ENCODE assay signal across 8 cellular contexts in genomic region chr20:5205348-5206210, GRCh38.
DNase-seq lines count a peak whose midpoint lies in the region; ATAC-seq and TF ChIP-seq lines count a peak whose summit lies in the region.

No MANE protein-coding gene starts in this region.

- intact Hi-C loops in activated T-helper 1 cell treated with anti-CD3 and anti-CD28 coated beads, Interleukin-12 subunit alpha, Interleukin-12 subunit beta, Interleukin-2, Interleukin-4 antibody, amounts not matched to agents 30 ng/mL and 10 ng/mL and 1 ng/mL, durations not matched to agents 14 hours and 24 hours and 36 hours (cut with micrococcal nuclease): loop anchor here (1.0 to 10.0 kb wide), 2 partner anchors 18 to 869 kb away; no protein-coding TSS in a partner anchor

- 31% methylated on average over 10 of the region's 10 CpGs for WGBS in suprapubic skin

- TF ChIP-seq CTCF in suprapubic skin (IDR thresholded peaks at IDR 0.05): peak; percentile 32 to 86

- no peak for TF ChIP-seq EP300 in suprapubic skin (IDR thresholded peaks at IDR 0.05)

- DNase-seq in Daoy (ENCODE audit: low read depth): peak; percentile 72
- peak; percentile 84 to 94 for DNase-seq in Kasumi-1 (lab: John Stamatoyannopoulos, UW)
- DNase-seq in RPMI7951 (ENCODE audit: low read depth): peak; percentile 77
- DNase-seq in activated T-helper 1 cell treated with anti-CD3 and anti-CD28 coated beads, Interleukin-12 subunit alpha, Interleukin-12 subunit beta, Interleukin-2, Interleukin-4 antibody, amounts not matched to agents 30 ng/mL and 10 ng/mL and 1 ng/mL, durations not matched to agents 14 hours and 24 hours and 36 hours (ENCODE audit: low spot score): peak; percentile 57
- peak; percentile 68 for DNase-seq in fibroblast of the conjunctiva (ENCODE audit: low read depth)
- DNase-seq in nucleus accumbens (lab: John Stamatoyannopoulos, UW): peak in 50 of 56 donors; percentile 18 to 88 (median 64)
- peak in 1 of 2 donors; percentile 71 for DNase-seq in suprapubic skin (ENCODE audit: low spot score in 2 of 2)

- peak; percentile 84 for ATAC-seq in GM21786 (IDR thresholded peaks at IDR 0.05; ENCODE audit: unreplicated experiment)

- no peaks in the 10 kb centered on the region for H3K27me3 ChIP-seq in suprapubic skin

- H3K4me1 ChIP-seq in suprapubic skin: peaks cover 2% of the 10 kb centered on the region

- H3K9me3 ChIP-seq in suprapubic skin: no peaks in the 10 kb centered on the region

- no peak overlapping the region for H3K27ac ChIP-seq in suprapubic skin

- H3K4me3 Mint-ChIP-seq in activated T-helper 1 cell treated with anti-CD3 and anti-CD28 coated beads, Interleukin-12 subunit alpha, Interleukin-12 subunit beta, Interleukin-2, Interleukin-4 antibody, amounts not matched to agents 30 ng/mL and 10 ng/mL and 1 ng/mL, durations not matched to agents 14 hours and 24 hours and 36 hours: no peak overlapping the region

- H3K36me3 ChIP-seq in suprapubic skin: no peaks in the 10 kb centered on the region

- no peak overlapping the region for H3K4me3 ChIP-seq in suprapubic skin

- no peaks in the 10 kb centered on the region for H3K9me3 Mint-ChIP-seq in activated T-helper 1 cell treated with anti-CD3 and anti-CD28 coated beads, Interleukin-12 subunit alpha, Interleukin-12 subunit beta, Interleukin-2, Interleukin-4 antibody, amounts not matched to agents 30 ng/mL and 10 ng/mL and 1 ng/mL, durations not matched to agents 14 hours and 24 hours and 36 hours

- no peak for TF ChIP-seq POLR2A in suprapubic skin (IDR thresholded peaks at IDR 0.05)

- peaks cover 1% of the 10 kb centered on the region for H3K36me3 Mint-ChIP-seq in activated T-helper 1 cell treated with anti-CD3 and anti-CD28 coated beads, Interleukin-12 subunit alpha, Interleukin-12 subunit beta, Interleukin-2, Interleukin-4 antibody, amounts not matched to agents 30 ng/mL and 10 ng/mL and 1 ng/mL, durations not matched to agents 14 hours and 24 hours and 36 hours (ENCODE audit: low read depth)

- H3K4me1 Mint-ChIP-seq in activated T-helper 1 cell treated with anti-CD3 and anti-CD28 coated beads, Interleukin-12 subunit alpha, Interleukin-12 subunit beta, Interleukin-2, Interleukin-4 antibody, amounts not matched to agents 30 ng/mL and 10 ng/mL and 1 ng/mL, durations not matched to agents 14 hours and 24 hours and 36 hours (ENCODE audit: low read depth): no peaks in the 10 kb centered on the region

- H3K27me3 Mint-ChIP-seq in activated T-helper 1 cell treated with anti-CD3 and anti-CD28 coated beads, Interleukin-12 subunit alpha, Interleukin-12 subunit beta, Interleukin-2, Interleukin-4 antibody, amounts not matched to agents 30 ng/mL and 10 ng/mL and 1 ng/mL, durations not matched to agents 14 hours and 24 hours and 36 hours (ENCODE audit: insufficient read depth): no peaks in the 10 kb centered on the region

- no peak overlapping the region for H3K27ac Mint-ChIP-seq in activated T-helper 1 cell treated with anti-CD3 and anti-CD28 coated beads, Interleukin-12 subunit alpha, Interleukin-12 subunit beta, Interleukin-2, Interleukin-4 antibody, amounts not matched to agents 30 ng/mL and 10 ng/mL and 1 ng/mL, durations not matched to agents 14 hours and 24 hours and 36 hours
